In the genomic region with DNA sequence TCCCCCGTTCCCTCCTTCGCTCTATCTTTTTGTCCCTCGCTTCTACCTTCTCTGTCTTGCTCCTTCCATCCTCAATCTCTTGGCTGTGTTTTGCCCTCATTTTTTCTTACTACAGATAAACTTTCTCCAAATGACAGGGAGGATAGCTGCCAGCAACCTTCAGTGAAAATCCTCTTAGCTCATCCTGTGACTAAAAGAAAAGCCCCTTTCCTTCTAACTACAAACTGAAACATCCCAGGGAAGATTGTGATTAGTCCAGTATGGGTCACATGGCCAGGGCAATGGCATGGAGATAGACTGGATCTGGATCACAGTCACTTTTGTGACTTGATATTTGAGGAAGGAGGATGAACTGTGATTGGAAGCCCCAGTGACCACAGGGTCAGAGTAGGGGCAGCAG, we compare ENCODE assay signal across 1 cellular context.
A peak's percentile ranks its signal among the peaks of the same experiment; 100 is the strongest.
TF ChIP-seq lines count a peak whose summit lies in the region.

No MANE protein-coding gene starts in this region.

TF ChIP-seq in IMR-90, 13 proteins besides CTCF, POLR2A, EP300 and RAD21:
- no peak for TF ChIP-seq MAFK (IDR thresholded peaks at IDR 0.05; ENCODE audit: low read depth, low read length)
- peak; percentile 30; the same call in 1 of the 2 replicates for TF ChIP-seq USF2 (IDR thresholded peaks at IDR 0.05; ENCODE audit: low read depth, low read length)
